In genomic region chr20:44909872-44910689, GRCh38 we compare ENCODE assay signal across 8 cellular contexts. TPM values are rescaled to one million over a fixed set of nuclear protein-coding genes. Genes with fewer than 3 reads are reported as not detected.
A peak's percentile ranks its signal among the peaks of the same experiment; 100 is the strongest.
DNase-seq lines count a peak whose midpoint lies in the region; ATAC-seq lines count a peak whose summit lies in the region.

Gene PABPC1L, plus strand, starts transcription at chr20:44910060. Its CDS starts 84 bp downstream, at chr20:44910144.

- H3K4me3 ChIP-seq in H7 (ENCODE audit: insufficient read depth, low read depth, low read length) (peak within 1 kb of the TSS; percentile 82), right cardiac atrium (ENCODE audit: low read length) (peak within 1 kb of the TSS; percentile 56)

- no peaks in the 10 kb centered on the region for H3K9me3 ChIP-seq in right cardiac atrium (ENCODE audit: control insufficient read depth, low read length)

- peak; percentile 93 to 94 for ATAC-seq in right cardiac atrium

- intact Hi-C loops in T-helper 1 cell treated with Interleukin-12 subunit alpha and Interleukin-12 subunit beta and Interleukin-4 antibody, amounts not matched to agents 30 ng/mL and 1 ng/mL, for 36 hours (cut with micrococcal nuclease) = loop anchor here (1.0 to 5.0 kb wide), 7 partner anchors 11 to 700 kb away; partner anchors contain the start of genes OSER1, STK4 and TOMM34
- intact Hi-C loops in right cardiac atrium (cut with DNase I) = no loop called here

- H3K27me3 ChIP-seq in H7 (ENCODE audit: control insufficient read depth, insufficient read depth, low read length) (no peaks in the 10 kb centered on the region), right cardiac atrium (ENCODE audit: control insufficient read depth, insufficient read depth) (no peaks in the 10 kb centered on the region)

- no peak within 1 kb of the TSS for H3K27ac ChIP-seq in right cardiac atrium (ENCODE audit: low read length)

- peaks cover 38% of the 10 kb centered on the region for H3K36me3 ChIP-seq in H7 (replicated peaks; ENCODE audit: control insufficient read depth, insufficient read depth, low read length)

- DNase-seq in G401 (ENCODE audit: low spot score) (peak; percentile 19), H7 (peak; percentile 98), MV-4-11 (lab: John Stamatoyannopoulos, UW) (peak; percentile 37), amniotic epithelial cell (ENCODE audit: low read depth) (peak; percentile 67), right cardiac atrium (peak; percentile 67 to 82 (median 81)), retina (peak; percentile 72), pons (ENCODE audit: low spot score) (no peak)

- 3% methylated on average over 61 of the region's 61 CpGs for WGBS in right cardiac atrium

- in situ Hi-C loops in G401 (cut with HindIII; ENCODE audit: low sequenced_read_pairs) = no loop called here

- H3K4me1 ChIP-seq in right cardiac atrium (ENCODE audit: control insufficient read depth, insufficient read depth, low read length) = no peaks in the 10 kb centered on the region

RNA-seq across cellular contexts. Expression of gene PABPC1L, which starts in this region (rescaled TPM):
- total RNA-seq in G401 (2014; rRNA removed; shearing (Covaris generic)) = 3.7 and 11.4 TPM in 2 replicates
- total RNA-seq in H7 (2014; rRNA removed; shearing (Covaris generic)) = 17.8 and 23.8 TPM in 2 replicates
- total RNA-seq in T-helper 1 cell treated with Interleukin-12 subunit alpha and Interleukin-12 subunit beta and Interleukin-4 antibody, amounts not matched to agents 30 ng/mL and 1 ng/mL, for 36 hours = 51.8 and 53.6 TPM in 2 replicates
- 1 to 10 TPM; 3.6 to 5.3 (median 4.1) TPM for total RNA-seq in right cardiac atrium
- polyA plus RNA-seq in right cardiac atrium = 3.3 TPM
